14 cellular contexts compared by ENCODE assay signal in the genomic region with DNA sequence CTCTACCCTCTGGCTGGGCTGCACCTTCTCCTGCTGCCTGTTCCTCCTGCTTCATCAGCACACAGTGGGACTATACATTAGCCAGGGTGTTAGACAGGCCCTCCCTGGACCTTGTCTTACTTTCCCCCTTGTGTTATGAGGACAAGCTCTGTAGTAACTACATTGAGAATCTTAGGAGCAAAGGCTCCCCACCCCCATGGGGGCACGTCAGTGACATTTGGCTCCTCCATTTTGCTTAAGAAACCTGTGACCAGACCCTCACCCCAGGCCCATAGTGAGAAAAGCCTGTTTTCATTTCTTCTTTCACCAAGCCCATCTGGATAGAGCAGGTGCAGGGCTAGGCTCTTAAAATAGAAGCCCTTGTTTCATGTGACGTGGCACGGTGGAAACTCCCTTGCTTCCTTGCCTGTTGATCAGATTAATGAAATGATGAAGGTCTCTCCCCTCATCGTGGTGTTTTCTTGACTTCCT.
DNase-seq lines count a peak whose midpoint lies in the region; ATAC-seq, FAIRE-seq and TF ChIP-seq lines count a peak whose summit lies in the region.
"Had no signal": no experiment of that assay in that cellular context is flagged by ENCODE, and none has a peak within 500 bp of the region (broad histone marks: within the 10 kb centered on the region; RNA-seq: fewer than 3 reads in every experiment).

No MANE protein-coding gene starts in this region.

- peaks cover 34% of the 10 kb centered on the region for H3K27me3 Mint-ChIP-seq in T-helper 17 cell

- DNase-seq in T-helper 17 cell (no peak), epidermal melanocyte (ENCODE audit: insufficient read length, low spot score) (no peak), D721Med (ENCODE audit: insufficient read length, low spot score) (no peak), NCI-H187 treated with DMSO at 0.1 percent for 48 hours (lab: John Stamatoyannopoulos, UW) (no peak), midbrain (lab: John Stamatoyannopoulos, UW) (no peak)
- DNase-seq: MG63, PC-9, psoas muscle, WERI-Rb-1 had no signal

- H3K4me1 Mint-ChIP-seq in T-helper 17 cell, result no peaks in the 10 kb centered on the region

- no peak for TF ChIP-seq CTCF in D721Med (IDR thresholded peaks at IDR 0.05; ENCODE audit: insufficient read depth, missing control alignments)

- no peak for FAIRE-seq in D721Med (lab: Jason Lieb, UNC)
- FAIRE-seq: H1, islet of Langerhans had no signal

- H3K4me3 Mint-ChIP-seq in T-helper 17 cell, result no peak overlapping the region

- H3K9me3 ChIP-seq in T-helper 17 cell (ENCODE audit: control insufficient read depth, low read length, poor library complexity, severe bottlenecking), result no peaks in the 10 kb centered on the region
- H3K9me3 ChIP-seq: MG63, psoas muscle had no signal

- ATAC-seq in GM18499 (IDR thresholded peaks at IDR 0.05; ENCODE audit: insufficient read depth, unreplicated experiment) (peak; percentile 67), GM19467 (IDR thresholded peaks at IDR 0.05; ENCODE audit: unreplicated experiment) (peak; percentile 73), HG03039 (IDR thresholded peaks at IDR 0.05; ENCODE audit: unreplicated experiment) (peak; percentile 69), T-helper 17 cell (peak; percentile 59)
- ATAC-seq: psoas muscle had no signal

- peak overlapping the region; percentile 75 for H3K27ac Mint-ChIP-seq in T-helper 17 cell

- peaks cover 2% of the 10 kb centered on the region for H3K36me3 Mint-ChIP-seq in T-helper 17 cell (ENCODE audit: low read depth)
